Comparison of ENCODE assay signal across 1 cellular context in genomic region chr6:55668625-55669024, GRCh38.
TF ChIP-seq lines count a peak whose summit lies in the region.

No MANE protein-coding gene starts in this region.

TF ChIP-seq in H1, 55 proteins besides CTCF, POLR2A, EP300 and RAD21 (continued from another document):
- TF ChIP-seq USF2 (IDR thresholded peaks at IDR 0.05; ENCODE audit: low read length) (no peak), CHD1 (IDR thresholded peaks at IDR 0.05; ENCODE audit: low read depth, low read length) (no peak), NRF1 (IDR thresholded peaks at IDR 0.05; ENCODE audit: low read depth, low read length) (no peak)
TF ChIP-seq in H1: peak in this region for 0.
